Comparison of ENCODE assay signal across 9 cellular contexts in genomic region chr1:204464701-204465100, GRCh38. TPM values are rescaled to one million over a fixed set of nuclear protein-coding genes. Genes with fewer than 3 reads are reported as not detected.
A peak's percentile ranks its signal among the peaks of the same experiment; 100 is the strongest.
DNase-seq lines count a peak whose midpoint lies in the region; ATAC-seq and TF ChIP-seq lines count a peak whose summit lies in the region.
"Had no signal": no experiment of that assay in that cellular context is flagged by ENCODE, and none has a peak within 500 bp of the region (broad histone marks: within the 10 kb centered on the region; RNA-seq: fewer than 3 reads in every experiment).

No MANE protein-coding gene starts in this region.

- H3K4me3 ChIP-seq in Loucy (ENCODE audit: low read length, poor library complexity, severe bottlenecking) (no peak overlapping the region), coronary artery (no peak overlapping the region)

- intact Hi-C loops in Calu3 (cut with micrococcal nuclease; ENCODE audit: unreplicated experiment), result no loop called here

- no peak for DNase-seq in stimulated activated naive CD8-positive, alpha-beta T cell treated with anti-CD3 and anti-CD28 coated beads, Interleukin-15, amount 100 ng/mL, for 72 hours
- DNase-seq in NOMO-1 (lab: John Stamatoyannopoulos, UW; ENCODE audit: unreplicated experiment in 2 of 2), result no peak
- DNase-seq in coronary artery (ENCODE audit: low spot score), result no peak
- no peak for DNase-seq in Calu3
- DNase-seq: NCI-H526; stimulated activated CD4-positive, alpha-beta T cell treated with anti-CD3 and anti-CD28 coated beads, Interleukin-4, amount 100 ng/mL, for 4 hours had no signal

- peaks cover 32% of the 10 kb centered on the region; the same call in 1 of the 2 replicates for H3K36me3 ChIP-seq in Loucy (ENCODE audit: insufficient read depth, low read length)

- H2AFZ ChIP-seq in Loucy (ENCODE audit: low read length), result no peak overlapping the region

- H3K27me3 Mint-ChIP-seq in activated T-helper 17 cell treated with anti-CD3 and anti-CD28 coated beads, Interleukin-2, amount 50 U/mL, for 72 hours, result no peaks in the 10 kb centered on the region
- H3K27me3 Mint-ChIP-seq in stimulated activated naive CD8-positive, alpha-beta T cell treated with anti-CD3 and anti-CD28 coated beads, Interleukin-15, amount 100 ng/mL, for 72 hours, result no peaks in the 10 kb centered on the region
- no peaks in the 10 kb centered on the region for H3K27me3 Mint-ChIP-seq in Calu3 (ENCODE audit: unreplicated experiment)

- H4K20me1 ChIP-seq in Loucy (ENCODE audit: insufficient read depth, low read length, poor library complexity, severe bottlenecking), result no peaks in the 10 kb centered on the region

- CTCF ChIA-PET in Calu3 (lab: Charles Lee), result interaction anchor here (1.0 kb wide), 1 partner anchor 20 kb away, joined by 3 read pairs; no protein-coding TSS in a partner anchor

- H3K4me2 ChIP-seq in Loucy (ENCODE audit: low read depth, low read length, poor library complexity, severe bottlenecking), result peak overlapping the region; percentile 46

- H3K4me3 Mint-ChIP-seq in activated T-helper 17 cell treated with anti-CD3 and anti-CD28 coated beads, Interleukin-2, amount 50 U/mL, for 72 hours, result peak overlapping the region; percentile 6
- peak overlapping the region; percentile 19 to 59 for H3K4me3 Mint-ChIP-seq in stimulated activated naive CD8-positive, alpha-beta T cell treated with anti-CD3 and anti-CD28 coated beads, Interleukin-15, amount 100 ng/mL, for 72 hours
- no peak overlapping the region for H3K4me3 Mint-ChIP-seq in Calu3 (ENCODE audit: low read depth, unreplicated experiment)

- peaks cover 26% of the 10 kb centered on the region; the same call in 1 of the 2 replicates for H3K79me2 ChIP-seq in Loucy (ENCODE audit: insufficient read depth, low read length)

- TF ChIP-seq CTCF in Loucy (conservative IDR thresholded peaks at IDR 0.05; ENCODE audit: low read length) (no peak), coronary artery (IDR thresholded peaks at IDR 0.05) (no peak), Calu3 (IDR thresholded peaks at IDR 0.05; ENCODE audit: unreplicated experiment) (no peak)

- ATAC-seq in activated T-helper 17 cell treated with anti-CD3 and anti-CD28 coated beads, Interleukin-2, amount 50 U/mL, for 72 hours (replicated peaks), result no peak
- peak; percentile 29 for ATAC-seq in stimulated activated naive CD8-positive, alpha-beta T cell treated with anti-CD3 and anti-CD28 coated beads, Interleukin-15, amount 100 ng/mL, for 72 hours

- H3K9me3 Mint-ChIP-seq in activated T-helper 17 cell treated with anti-CD3 and anti-CD28 coated beads, Interleukin-2, amount 50 U/mL, for 72 hours, result no peaks in the 10 kb centered on the region
- H3K9me3 Mint-ChIP-seq in stimulated activated naive CD8-positive, alpha-beta T cell treated with anti-CD3 and anti-CD28 coated beads, Interleukin-15, amount 100 ng/mL, for 72 hours, result no peaks in the 10 kb centered on the region
- H3K9me3 Mint-ChIP-seq in Calu3 (ENCODE audit: low read depth, unreplicated experiment), result no peaks in the 10 kb centered on the region

- peaks cover 90% of the 10 kb centered on the region for H3K4me1 ChIP-seq in Loucy (ENCODE audit: insufficient read depth, low read length, poor library complexity, severe bottlenecking)

- peak overlapping the region; percentile 49 for H3K27ac Mint-ChIP-seq in activated T-helper 17 cell treated with anti-CD3 and anti-CD28 coated beads, Interleukin-2, amount 50 U/mL, for 72 hours
- peak overlapping the region in 1 of 2 donors; percentile 87 for H3K27ac Mint-ChIP-seq in stimulated activated naive CD8-positive, alpha-beta T cell treated with anti-CD3 and anti-CD28 coated beads, Interleukin-15, amount 100 ng/mL, for 72 hours
- H3K27ac Mint-ChIP-seq in Calu3 (ENCODE audit: unreplicated experiment), result no peak overlapping the region

- BruUV-seq in Calu3 (replicated peaks; lab: Mats Ljungman, UMichigan), result no TSS peak

- H3K9me3 ChIP-seq in Loucy (ENCODE audit: insufficient read depth, low read depth, low read length), result no peaks in the 10 kb centered on the region

- H3K4me1 Mint-ChIP-seq in activated T-helper 17 cell treated with anti-CD3 and anti-CD28 coated beads, Interleukin-2, amount 50 U/mL, for 72 hours, result peaks cover 54% of the 10 kb centered on the region
- peaks cover 61% of the 10 kb centered on the region for H3K4me1 Mint-ChIP-seq in stimulated activated naive CD8-positive, alpha-beta T cell treated with anti-CD3 and anti-CD28 coated beads, Interleukin-15, amount 100 ng/mL, for 72 hours
- H3K4me1 Mint-ChIP-seq in Calu3 (ENCODE audit: low read depth, unreplicated experiment), result peaks cover 18% of the 10 kb centered on the region

- H3K9ac ChIP-seq in Loucy (ENCODE audit: low read depth, low read length, poor library complexity, severe bottlenecking), result peak overlapping the region; percentile 72

- H3K27me3 ChIP-seq in Loucy (ENCODE audit: insufficient read depth, low read length, poor library complexity, severe bottlenecking) (no peaks in the 10 kb centered on the region), layer of hippocampus (ENCODE audit: control insufficient read depth, insufficient read depth, low read length) (no peaks in the 10 kb centered on the region)

- H3K27ac ChIP-seq in layer of hippocampus (ENCODE audit: low read depth, low read length) (peak overlapping the region; percentile 30), coronary artery (peak overlapping the region in 1 of 2 donors; percentile 96)

- no peaks in the 10 kb centered on the region for H3K9me2 ChIP-seq in Loucy (replicated peaks; ENCODE audit: low read depth, low read length)

- peaks cover 17% of the 10 kb centered on the region for H3F3A ChIP-seq in Loucy (ENCODE audit: low read depth)

- H3K36me3 Mint-ChIP-seq in activated T-helper 17 cell treated with anti-CD3 and anti-CD28 coated beads, Interleukin-2, amount 50 U/mL, for 72 hours (ENCODE audit: low read depth), result peaks cover 76% of the 10 kb centered on the region
- H3K36me3 Mint-ChIP-seq in Calu3 (ENCODE audit: insufficient read depth, unreplicated experiment), result no peaks in the 10 kb centered on the region

RNA-seq across cellular contexts. Expression of gene PIK3C2B, which starts 29.9 kb away (rescaled TPM):
- 10 to 100 TPM; 31.0 to 67.6 TPM for total RNA-seq in activated T-helper 17 cell treated with anti-CD3 and anti-CD28 coated beads, Interleukin-2, amount 50 U/mL, for 72 hours
- total RNA-seq in Calu3 (2022), result 24.4 and 33.9 TPM in 2 replicates

RNA-seq across cellular contexts. Expression of gene MDM4, which starts 51.5 kb away (rescaled TPM):
- 100 to 1,000 TPM in 1 of 2 donors, 10 to 100 TPM in 1; 71.3 to 130 TPM for total RNA-seq in activated T-helper 17 cell treated with anti-CD3 and anti-CD28 coated beads, Interleukin-2, amount 50 U/mL, for 72 hours
- total RNA-seq in Calu3 (2022), result 101 and 106 TPM in 2 replicates

RNA-seq across cellular contexts. Expression of gene PPP1R15B, which starts 53.1 kb away (rescaled TPM):
- total RNA-seq in activated T-helper 17 cell treated with anti-CD3 and anti-CD28 coated beads, Interleukin-2, amount 50 U/mL, for 72 hours, result 10 to 100 TPM; 63.9 to 71.6 TPM
- total RNA-seq in Calu3 (2022), result 65.2 and 68.8 TPM in 2 replicates
